ENCODE assay signal across 8 cellular contexts in genomic region chr5:135833961-135834638, GRCh38. TPM values are rescaled to one million over a fixed set of nuclear protein-coding genes. Genes with fewer than 3 reads are reported as not detected.
DNase-seq lines count a peak whose midpoint lies in the region; ATAC-seq and TF ChIP-seq lines count a peak whose summit lies in the region.

No MANE protein-coding gene starts in this region.

- H3K27me3 ChIP-seq in Peyer's patch (no peaks in the 10 kb centered on the region), cardiac muscle cell (peaks cover 75% of the 10 kb centered on the region), skeletal muscle tissue (ENCODE audit: control insufficient read depth in 3 of 3, insufficient read depth in 3 of 3, low read length in 3 of 3) (peaks cover 28 to 32% (median 29%) of the 10 kb centered on the region in 3 donors)
- H3K27me3 ChIP-seq in CD4-positive, alpha-beta T cell (ENCODE audit: control insufficient read depth, insufficient read depth, low read length), result peaks cover 21% of the 10 kb centered on the region

- no peak overlapping the region for H3K27ac Mint-ChIP-seq in CD4-positive, alpha-beta T cell

- TF ChIP-seq CTCF in GM10248 (IDR thresholded peaks at IDR 0.05; ENCODE audit: control extremely low read depth, extremely low read depth, low read depth, missing control alignments) (peak; percentile 45), Peyer's patch (IDR thresholded peaks at IDR 0.05) (peak in 1 of 6 experiments; percentile 70), cardiac muscle cell (IDR thresholded peaks at IDR 0.05; ENCODE audit: low read depth, low read length) (no peak)
- TF ChIP-seq CTCF in CD4-positive, alpha-beta T cell (IDR thresholded peaks at IDR 0.05), result no peak

- H3K4me1 ChIP-seq in Peyer's patch (peaks cover 0 to 10% (median 0%) of the 10 kb centered on the region in 4 donors), cardiac muscle cell (ENCODE audit: low read depth) (no peaks in the 10 kb centered on the region), skeletal muscle tissue (ENCODE audit: control insufficient read depth in 3 of 3, insufficient read depth in 3 of 3, low read length in 3 of 3) (peaks cover 6 to 19% (median 15%) of the 10 kb centered on the region in 3 donors)

- H3K27me3 Mint-ChIP-seq in CD4-positive, alpha-beta T cell, result peaks cover 61% of the 10 kb centered on the region

- DNase-seq in GM10248 (ENCODE audit: extremely low spot score) (no peak), Peyer's patch (peak in 1 of 3 donors; percentile 73), cardiac muscle cell (ENCODE audit: low read depth in 1 of 2, low spot score in 1 of 2) (no peak), DMS 273 (lab: John Stamatoyannopoulos, UW; ENCODE audit: unreplicated experiment) (no peak), NCI-H1092 (lab: John Stamatoyannopoulos, UW) (no peak)
- no peak for DNase-seq in CD4-positive, alpha-beta T cell

- intact Hi-C loops in CD4-positive, alpha-beta T cell (cut with DNase I, micrococcal nuclease), result no loop called here

- CTCF ChIA-PET in GM10248 (lab: Yijun Ruan, JAX), result interaction anchor here (1.2 to 1.3 kb wide), 3 partner anchors 9 to 174 kb away, joined by 3 read pairs; no protein-coding TSS in a partner anchor
- CTCF ChIA-PET in CD4-positive, alpha-beta T cell (lab: Charles Lee), result no interaction called here

- H3K27ac ChIP-seq in Peyer's patch, result peak overlapping the region in 3 of 4 donors; percentile 62 to 87 (median 67)
- H3K27ac ChIP-seq in cardiac muscle cell, result no peak overlapping the region
- H3K27ac ChIP-seq in skeletal muscle tissue (ENCODE audit: low read depth, low read length), result no peak overlapping the region
- no peak overlapping the region for H3K27ac ChIP-seq in CD4-positive, alpha-beta T cell (ENCODE audit: low read depth, low read length)

- no peaks in the 10 kb centered on the region for H3K9me3 Mint-ChIP-seq in CD4-positive, alpha-beta T cell

- H3K9ac ChIP-seq in skeletal muscle tissue (ENCODE audit: low read depth in 1 of 3, low read length in 3 of 3), result peak overlapping the region in 1 of 3 donors; percentile 77

- no peak overlapping the region for H3K4me3 Mint-ChIP-seq in CD4-positive, alpha-beta T cell

- TF ChIP-seq POLR2A in Peyer's patch (IDR thresholded peaks at IDR 0.05), result no peak

- H3K36me3 ChIP-seq in Peyer's patch (no peaks in the 10 kb centered on the region), cardiac muscle cell (no peaks in the 10 kb centered on the region), skeletal muscle tissue (ENCODE audit: control insufficient read depth in 3 of 3, insufficient read depth in 3 of 3, low read length in 3 of 3) (no peaks in the 10 kb centered on the region)

- peak overlapping the region in 3 of 4 donors; percentile 20 to 66 (median 53) for H3K4me3 ChIP-seq in Peyer's patch
- H3K4me3 ChIP-seq in cardiac muscle cell, result peak overlapping the region; percentile 51
- peak overlapping the region; percentile 60 to 75 (median 61) for H3K4me3 ChIP-seq in skeletal muscle tissue (ENCODE audit: low read length in 3 of 3)

- POLR2A ChIA-PET in GM10248 (lab: Yijun Ruan, JAX), result no interaction called here
- POLR2A ChIA-PET in CD4-positive, alpha-beta T cell (lab: Charles Lee), result no interaction called here

- H3K9me3 ChIP-seq in Peyer's patch (no peaks in the 10 kb centered on the region), cardiac muscle cell (ENCODE audit: low read depth) (no peaks in the 10 kb centered on the region), skeletal muscle tissue (ENCODE audit: control insufficient read depth in 3 of 3, low read length in 3 of 3) (no peaks in the 10 kb centered on the region)
- H3K9me3 ChIP-seq in CD4-positive, alpha-beta T cell (ENCODE audit: control insufficient read depth, low read length), result peaks cover 3% of the 10 kb centered on the region

- peak; percentile 78 for ATAC-seq in GM21786 (IDR thresholded peaks at IDR 0.05; ENCODE audit: unreplicated experiment)
- no peak for ATAC-seq in CD4-positive, alpha-beta T cell (ENCODE audit: poor library complexity)

- H3K36me3 Mint-ChIP-seq in CD4-positive, alpha-beta T cell (ENCODE audit: low read depth), result no peaks in the 10 kb centered on the region

- no peaks in the 10 kb centered on the region for H3K4me1 Mint-ChIP-seq in CD4-positive, alpha-beta T cell (ENCODE audit: low read depth)

RNA-seq across cellular contexts. Expression of gene SLC25A48, which starts 0.4 kb away (rescaled TPM):
- total RNA-seq in Peyer's patch (10 to 100 TPM in 2 of 4 donors, 1 to 10 TPM in 2; 8.3 to 11.6 (median 10.3) TPM), cardiac muscle cell (0.09 and 1.8 TPM in 2 replicates), skeletal muscle tissue (0.52 TPM)
- polyA plus RNA-seq in cardiac muscle cell, result 0.13 TPM in 1 of 2 replicates, not detected in the other
- total RNA-seq in CD4-positive, alpha-beta T cell, result not detected

Comparison
In these comparisons a context has a peak if more than half of its experiments do, and no peak if none do; other contexts are left out.
1. H3K27ac ChIP-seq: peak in Peyer's patch (3 of 4); none in cardiac muscle cell (single experiment), skeletal muscle tissue (single experiment) and CD4-positive, alpha-beta T cell (single experiment).
2. Peak in every context shown above with its lines, with median percentiles within 50 percentile points of each other: H3K4me3 ChIP-seq.